Comparison of ENCODE assay signal across 17 cellular contexts in the genomic region with DNA sequence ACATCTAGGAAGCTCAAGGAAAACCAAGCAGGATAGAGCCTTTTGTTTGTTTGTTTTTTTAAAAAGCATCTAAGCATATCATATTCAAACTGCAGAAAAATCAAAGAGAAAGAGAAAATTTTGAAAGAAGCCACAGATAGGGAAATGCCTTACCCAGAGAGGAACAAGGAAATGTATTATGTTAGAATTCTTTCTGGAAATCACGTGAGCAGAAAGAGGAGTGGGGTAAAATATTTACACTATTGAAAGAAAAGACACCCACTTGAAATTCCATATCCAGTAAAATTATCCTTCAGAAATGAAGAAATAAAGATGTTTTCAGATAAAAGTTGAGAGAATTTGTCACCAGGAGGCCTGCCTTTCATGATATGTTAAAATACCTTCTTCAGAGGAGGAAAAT.
"Had no signal": no experiment of that assay in that cellular context is flagged by ENCODE, and none has a peak within 500 bp of the region (broad histone marks: within the 10 kb centered on the region; RNA-seq: fewer than 3 reads in every experiment).

No MANE protein-coding gene starts in this region.

- H3K4me3 Mint-ChIP-seq: endodermal cell; natural killer cell; neural crest cell; stimulated activated memory B cell treated with anti-CD40 and anti-IgM and Interleukin-4, amounts not matched to agents 10 μg/mL and 1 μg/mL and 100 μg/mL, for 72 hours; stimulated activated naive CD8-positive, alpha-beta T cell treated with anti-CD3 and anti-CD28 coated beads, Interleukin-15, Interleukin-2, amounts not matched to agents 100 ng/mL and 50 ng/mL, for 24 hours had no signal

- H3K27me3 Mint-ChIP-seq: stimulated activated memory B cell treated with anti-CD40 and anti-IgM and Interleukin-4, amounts not matched to agents 10 μg/mL and 1 μg/mL and 100 μg/mL, for 72 hours; stimulated activated naive CD8-positive, alpha-beta T cell treated with anti-CD3 and anti-CD28 coated beads, Interleukin-15, Interleukin-2, amounts not matched to agents 100 ng/mL and 50 ng/mL, for 24 hours had no signal

- DNase-seq: effector CD4-positive, alpha-beta T cell; endodermal cell; erythroblast; heart left ventricle; hypothalamus; islet precursor cell; mammary epithelial cell; mucosa of descending colon; natural killer cell; ovary; right cardiac atrium; stimulated activated CD4-positive, alpha-beta T cell treated with anti-CD3 and anti-CD28 coated beads, Interleukin-4, amount 100 ng/mL, for 1 hour; tibial artery; upper lobe of right lung had no signal

- H3K27ac Mint-ChIP-seq: endodermal cell; natural killer cell; stimulated activated memory B cell treated with anti-CD40 and anti-IgM and Interleukin-4, amounts not matched to agents 10 μg/mL and 1 μg/mL and 100 μg/mL, for 72 hours; stimulated activated naive CD8-positive, alpha-beta T cell treated with anti-CD3 and anti-CD28 coated beads, Interleukin-15, Interleukin-2, amounts not matched to agents 100 ng/mL and 50 ng/mL, for 24 hours had no signal

- H3K4me1 Mint-ChIP-seq: endodermal cell; natural killer cell; stimulated activated memory B cell treated with anti-CD40 and anti-IgM and Interleukin-4, amounts not matched to agents 10 μg/mL and 1 μg/mL and 100 μg/mL, for 72 hours had no signal

- H3K36me3 Mint-ChIP-seq: stimulated activated memory B cell treated with anti-CD40 and anti-IgM and Interleukin-4, amounts not matched to agents 10 μg/mL and 1 μg/mL and 100 μg/mL, for 72 hours had no signal

- H3K9me3 Mint-ChIP-seq: endodermal cell had no signal
